ENCODE assay signal across 8 cellular contexts in genomic region chr14:103562385-103563088, GRCh38. TPM values are rescaled to one million over a fixed set of nuclear protein-coding genes. Genes with fewer than 3 reads are reported as not detected.
A peak's percentile ranks its signal among the peaks of the same experiment; 100 is the strongest.
DNase-seq lines count a peak whose midpoint lies in the region; ATAC-seq, FAIRE-seq and TF ChIP-seq lines count a peak whose summit lies in the region.

Gene BAG5 (minus strand): TSS chr14:103562657. CDS start chr14:103561164, 1,493 bp downstream.
Gene COA8 (plus strand): TSS chr14:103562960. CDS start chr14:103563002, 42 bp downstream.

- H3K9me1 ChIP-seq in keratinocyte (ENCODE audit: control insufficient read depth, extremely low read depth, insufficient read depth, low read length) = no peaks in the 10 kb centered on the region

- TF ChIP-seq CTCF in keratinocyte (optimal IDR thresholded peaks at IDR 0.05 in 1 of 3, IDR thresholded peaks at IDR 0.05 in 1 of 3, conservative IDR thresholded peaks at IDR 0.05 in 1 of 3; ENCODE audit: extremely low read depth in 1 of 3, insufficient read depth in 2 of 3, low read length in 3 of 3) = no peak

- ATAC-seq in GM18868 (IDR thresholded peaks at IDR 0.05; ENCODE audit: unreplicated experiment) = peak; percentile 76
- peak; percentile 69 for ATAC-seq in HG03103 (IDR thresholded peaks at IDR 0.05; ENCODE audit: low read depth, unreplicated experiment)
- ATAC-seq in activated CD4-positive, CD25-positive, alpha-beta regulatory T cell treated with anti-CD3 and anti-CD28 coated beads, Interleukin-2, amount 50 U/mL, for 24 hours = peak; percentile 80

- peak within 1 kb of the TSS; percentile 72 for H3K27ac ChIP-seq in keratinocyte (ENCODE audit: control insufficient read depth, insufficient read depth, low read length)

- peak within 1 kb of the TSS; percentile 94 for H3K4me2 ChIP-seq in keratinocyte (ENCODE audit: control insufficient read depth, extremely low read depth, insufficient read depth, low read depth, low read length)

- H3K4me1 ChIP-seq in keratinocyte (ENCODE audit: control insufficient read depth, extremely low read depth, insufficient read depth, low read length) = peaks cover 15% of the 10 kb centered on the region

- H4K20me1 ChIP-seq in keratinocyte (ENCODE audit: control insufficient read depth, extremely low read depth, insufficient read depth, low read length) = peaks cover 9% of the 10 kb centered on the region

- no peaks in the 10 kb centered on the region for H3K9me3 ChIP-seq in keratinocyte (ENCODE audit: control insufficient read depth, low read depth, low read length)

- peaks cover 90% of the 10 kb centered on the region for H3K79me2 ChIP-seq in keratinocyte (ENCODE audit: control insufficient read depth, insufficient read depth, low read length)

- peaks cover 12 to 13% of the 10 kb centered on the region in 2 experiments for H3K36me3 ChIP-seq in keratinocyte (ENCODE audit: control insufficient read depth in 2 of 2, extremely low read depth in 1 of 2, insufficient read depth in 2 of 2, low read length in 2 of 2)

- FAIRE-seq in keratinocyte (lab: Jason Lieb, UNC) = no peak

- no peaks in the 10 kb centered on the region for H3K27me3 ChIP-seq in keratinocyte (ENCODE audit: control insufficient read depth, extremely low read depth, insufficient read depth, low read length)

- peak within 1 kb of the TSS; percentile 85 for H2AFZ ChIP-seq in keratinocyte (ENCODE audit: control insufficient read depth, low read length)

- dilution Hi-C loops in keratinocyte (cut with MboI; ENCODE audit: extremely low pct_ligation_motif_present, low sequenced_read_pairs) = no loop called here

- DNase-seq in ACHN (peak; percentile 81), NCI-H345 (lab: John Stamatoyannopoulos, UW) (peak; percentile 88), keratinocyte (ENCODE audit: low read depth, low spot score) (no peak)
- DNase-seq in central memory CD4-positive, alpha-beta T cell = peak; percentile 86
- peak; percentile 69 to 84 (median 77) for DNase-seq in stimulated activated CD4-positive, alpha-beta T cell treated with anti-CD3 and anti-CD28 coated beads, Interleukin-12 subunit alpha, Interleukin-12 subunit beta, amount 100 ng/mL, for 48 hours (ENCODE audit: low read depth in 2 of 3, low spot score in 1 of 3)

- peak within 1 kb of the TSS; percentile 93 to 97 (median 95) for H3K4me3 ChIP-seq in keratinocyte (ENCODE audit: control insufficient read depth in 2 of 3, extremely low read depth in 1 of 3, insufficient read depth in 2 of 3, low read depth in 1 of 3, low read length in 3 of 3)

- in situ Hi-C loops in ACHN (cut with HindIII; ENCODE audit: low pct_ligation_motif_present, low pct_unique_long_range_greater_than_20kb, low sequenced_read_pairs) = no loop called here

- peak within 1 kb of the TSS; percentile 83 for H3K9ac ChIP-seq in keratinocyte (ENCODE audit: control insufficient read depth, extremely low read depth, insufficient read depth, low read length)

RNA-seq across cellular contexts. Expression of gene BAG5, which starts in this region (rescaled TPM):
- polyA plus RNA-seq in keratinocyte = 6.9 to 14.4 TPM (median 13.8 TPM) in 3 replicates
- 120 TPM for polyA plus RNA-seq in keratinocyte (2011; ENCODE audit: low read depth)
- polyA plus RNA-seq in keratinocyte (2011; cell fraction: cytosol; rRNA removed) = 9.5 and 14.2 TPM in 2 replicates
- 16.5 and 19.6 TPM in 2 replicates for polyA plus RNA-seq in keratinocyte (2011; cell fraction: nucleus; rRNA removed)
- 20.1 and 21.2 TPM in 2 replicates for polyA plus RNA-seq in keratinocyte (2012; ENCODE audit: low replicate concordance)
- 9.9 to 18.6 TPM (median 13.9 TPM) in 3 replicates for polyA minus RNA-seq in keratinocyte
- polyA minus RNA-seq in keratinocyte (2011; cell fraction: cytosol; rRNA and poly(A)+ RNA removed) = 12.7 TPM
- 9.3 and 17.5 TPM in 2 replicates for polyA minus RNA-seq in keratinocyte (2011; cell fraction: nucleus; rRNA and poly(A)+ RNA removed)

RNA-seq across cellular contexts. Expression of gene COA8, which starts in this region (rescaled TPM):
- 20.6 to 26.1 TPM (median 24.8 TPM) in 3 replicates for polyA plus RNA-seq in keratinocyte
- 35.0 TPM for polyA plus RNA-seq in keratinocyte (2011; ENCODE audit: low read depth)
- 19.4 and 29.1 TPM in 2 replicates for polyA plus RNA-seq in keratinocyte (2011; cell fraction: cytosol; rRNA removed)
- 7.3 and 7.4 TPM in 2 replicates for polyA plus RNA-seq in keratinocyte (2011; cell fraction: nucleus; rRNA removed)
- 43.4 and 43.6 TPM in 2 replicates for polyA plus RNA-seq in keratinocyte (2012; ENCODE audit: low replicate concordance)
- polyA minus RNA-seq in keratinocyte = 5.1 to 8.4 TPM (median 7.2 TPM) in 3 replicates
- polyA minus RNA-seq in keratinocyte (2011; cell fraction: cytosol; rRNA and poly(A)+ RNA removed) = 14.8 TPM
- 3.4 and 8.8 TPM in 2 replicates for polyA minus RNA-seq in keratinocyte (2011; cell fraction: nucleus; rRNA and poly(A)+ RNA removed)
